Comparison of ENCODE assay signal across 8 cellular contexts in the genomic region with DNA sequence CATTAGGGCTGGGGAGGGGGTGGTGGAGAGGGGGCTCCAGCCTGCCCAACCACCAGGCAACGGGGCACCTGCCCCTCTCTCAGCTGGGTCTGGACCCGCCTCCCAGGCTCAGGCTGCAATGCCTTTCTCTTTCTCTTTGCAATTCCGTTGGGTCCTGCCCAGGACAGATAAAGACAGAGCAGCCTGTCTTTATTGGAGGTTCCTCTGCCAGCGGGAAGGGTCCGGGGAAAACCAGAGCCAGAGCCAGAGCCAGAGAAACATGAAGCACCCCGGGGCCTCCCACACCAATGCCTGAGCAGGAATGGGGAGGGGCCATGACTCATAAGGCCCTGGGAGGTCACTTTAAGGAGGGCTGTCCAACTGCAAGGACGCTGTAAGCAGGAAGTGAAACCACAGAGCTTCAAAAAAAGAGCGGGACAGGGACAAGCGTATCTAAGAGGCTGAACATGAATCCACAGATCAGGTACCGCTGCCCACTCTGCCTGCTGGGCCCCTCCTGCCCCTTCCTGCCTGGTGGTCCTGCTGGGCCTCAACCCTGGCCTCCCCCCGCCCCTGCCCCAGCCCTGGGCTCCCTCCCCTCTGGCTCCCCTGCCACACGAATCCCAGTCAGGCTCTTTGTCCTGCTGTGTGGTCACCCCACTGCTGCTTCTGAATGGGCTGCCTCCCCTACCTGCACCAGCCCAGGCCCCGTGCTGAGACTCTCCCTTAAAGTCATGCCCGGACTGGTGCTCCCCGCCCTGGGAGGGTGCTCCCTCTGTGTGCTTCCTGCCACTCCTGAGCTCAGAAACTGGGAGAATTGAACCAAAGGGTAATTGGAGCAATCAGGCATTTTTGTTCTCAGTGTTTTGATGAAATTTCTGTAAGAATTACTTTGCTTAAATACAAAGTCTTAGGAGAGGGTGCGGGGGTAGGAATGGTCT.
DNase-seq lines count a peak whose midpoint lies in the region; ATAC-seq and TF ChIP-seq lines count a peak whose summit lies in the region.

A gene (plus strand): TSS at position 340 of the 920 bp plus-strand sequence. CDS start 107 bp downstream, at position 447.

- peaks cover 23% of the 10 kb centered on the region for H3K4me1 ChIP-seq in mucosa of stomach (ENCODE audit: control insufficient read depth, insufficient read depth, low read length)

- no peaks in the 10 kb centered on the region for H3K9me3 ChIP-seq in mucosa of stomach (ENCODE audit: control insufficient read depth, low read length)

- H3K36me3 ChIP-seq in GM06990 (ENCODE audit: control insufficient read depth, insufficient read depth, low read length) (peaks cover 1% of the 10 kb centered on the region; the same call in 1 of the 2 replicates), mucosa of stomach (ENCODE audit: control insufficient read depth, insufficient read depth, low read length) (no peaks in the 10 kb centered on the region)

- H3K4me3 ChIP-seq in GM06990 (replicated peaks; ENCODE audit: low read depth, low read length) (peak within 1 kb of the TSS; percentile 62), mucosa of stomach (ENCODE audit: low read length) (peak within 1 kb of the TSS; percentile 7)

- peak within 1 kb of the TSS; percentile 57 for H3K9ac ChIP-seq in mucosa of stomach (ENCODE audit: low read length)

- H3K27me3 ChIP-seq in GM06990 (replicated peaks; ENCODE audit: control insufficient read depth, insufficient read depth, low read length) (no peaks in the 10 kb centered on the region), mucosa of stomach (ENCODE audit: control insufficient read depth, insufficient read depth, low read length) (no peaks in the 10 kb centered on the region)

- peak; percentile 76 for DNase-seq in GM06990 (ENCODE audit: extremely low read depth, insufficient read length)
- DNase-seq in NCI-H510A treated with DMSO at 0.1 percent for 48 hours (lab: John Stamatoyannopoulos, UW): peak; percentile 46
- peak; percentile 51 to 59 for DNase-seq in activated CD8-positive, alpha-beta memory T cell treated with anti-CD3 and anti-CD28 coated beads for 4 hours (ENCODE audit: low read depth in 2 of 2)
- DNase-seq in epithelial cell of prostate (ENCODE audit: low read depth, low spot score): peak; percentile 96
- peak; percentile 48 to 54 for DNase-seq in stimulated activated CD8-positive, alpha-beta memory T cell treated with anti-CD3 and anti-CD28 coated beads, Interleukin-4, amount 100 ng/mL, for 4 hours (ENCODE audit: low read depth in 2 of 2, low spot score in 1 of 2)
- no peak for DNase-seq in NCI-H1417 (lab: John Stamatoyannopoulos, UW)

- peak within 1 kb of the TSS; percentile 53 for H3K27ac ChIP-seq in epithelial cell of prostate

- TF ChIP-seq CTCF in GM06990 (IDR thresholded peaks at IDR 0.05; ENCODE audit: insufficient read depth, low read length, poor library complexity, severe bottlenecking): no peak

- ATAC-seq in HG02642 (IDR thresholded peaks at IDR 0.05; ENCODE audit: poor library complexity, unreplicated experiment): peak; percentile 71

Comparison
In these comparisons a context has a peak if more than half of its experiments do, and no peak if none do; other contexts are left out.
1. DNase-seq: peak in GM06990 (single experiment), NCI-H510A treated with DMSO at 0.1 percent for 48 hours (single experiment), activated CD8-positive, alpha-beta memory T cell treated with anti-CD3 and anti-CD28 coated beads for 4 hours (2 of 2), epithelial cell of prostate (single experiment) and stimulated activated CD8-positive, alpha-beta memory T cell treated with anti-CD3 and anti-CD28 coated beads, Interleukin-4, amount 100 ng/mL, for 4 hours (2 of 2); none in NCI-H1417 (0 of 3).